Comparison of ENCODE assay signal across 12 cellular contexts in genomic region chr5:127590154-127590722, GRCh38. TPM values are rescaled to one million over a fixed set of nuclear protein-coding genes. Genes with fewer than 3 reads are reported as not detected.
A peak's percentile ranks its signal among the peaks of the same experiment; 100 is the strongest.
DNase-seq lines count a peak whose midpoint lies in the region; ATAC-seq and TF ChIP-seq lines count a peak whose summit lies in the region.
"Had no signal": no experiment of that assay in that cellular context is flagged by ENCODE, and none has a peak within 500 bp of the region (broad histone marks: within the 10 kb centered on the region; RNA-seq: fewer than 3 reads in every experiment).

No MANE protein-coding gene starts in this region.

- no peak overlapping the region for H3K4me3 ChIP-seq in effector memory CD4-positive, alpha-beta T cell (ENCODE audit: insufficient read depth, low read depth, low read length, poor library complexity, severe bottlenecking)
- no peak overlapping the region for H3K4me3 ChIP-seq in naive thymus-derived CD4-positive, alpha-beta T cell (ENCODE audit: low read length)
- H3K4me3 ChIP-seq: thyroid gland had no signal

- peak; percentile 38 for ATAC-seq in GM18505 (IDR thresholded peaks at IDR 0.05; ENCODE audit: unreplicated experiment)
- ATAC-seq in GM19463 (IDR thresholded peaks at IDR 0.05; ENCODE audit: unreplicated experiment), result peak; percentile 31
- peak; percentile 37 for ATAC-seq in HG02938 (IDR thresholded peaks at IDR 0.05; ENCODE audit: unreplicated experiment)
- ATAC-seq in activated CD8-positive, alpha-beta T cell treated with anti-CD3 and anti-CD28 coated beads, Interleukin-2, amount 10 ng/mL, durations not matched to agents 7 days and 5 days, result peak; percentile 47
- ATAC-seq in naive thymus-derived CD4-positive, alpha-beta T cell, result no peak
- ATAC-seq: Panc1 had no signal

- no peak for TF ChIP-seq POLR2A in GM18505 (IDR thresholded peaks at IDR 0.05; ENCODE audit: borderline replicate concordance, extremely low read depth, insufficient read depth, insufficient read length)

- H3K27me3 ChIP-seq in effector memory CD4-positive, alpha-beta T cell (replicated peaks; ENCODE audit: control insufficient read depth, insufficient read depth, low read length, poor library complexity, severe bottlenecking), result no peaks in the 10 kb centered on the region
- H3K27me3 ChIP-seq in naive thymus-derived CD4-positive, alpha-beta T cell (ENCODE audit: control insufficient read depth in 2 of 2, insufficient read depth in 2 of 2, low read length in 2 of 2), result no peaks in the 10 kb centered on the region
- H3K27me3 ChIP-seq: thyroid gland had no signal

- H3K36me3 Mint-ChIP-seq in activated CD8-positive, alpha-beta T cell treated with anti-CD3 and anti-CD28 coated beads, Interleukin-2, amount 10 ng/mL, durations not matched to agents 7 days and 5 days (ENCODE audit: low read depth), result no peaks in the 10 kb centered on the region
- H3K36me3 Mint-ChIP-seq in naive thymus-derived CD4-positive, alpha-beta T cell, result no peaks in the 10 kb centered on the region

- H3K36me3 ChIP-seq in effector memory CD4-positive, alpha-beta T cell (ENCODE audit: control insufficient read depth, insufficient read depth, low read length), result no peaks in the 10 kb centered on the region
- H3K36me3 ChIP-seq in naive thymus-derived CD4-positive, alpha-beta T cell (ENCODE audit: control insufficient read depth in 2 of 3, insufficient read depth in 3 of 3, low read length in 3 of 3), result no peaks in the 10 kb centered on the region
- H3K36me3 ChIP-seq: thyroid gland had no signal

- CTCF ChIA-PET in activated CD8-positive, alpha-beta T cell treated with anti-CD3 and anti-CD28 coated beads, Interleukin-2, amount 10 ng/mL, durations not matched to agents 7 days and 5 days (lab: Charles Lee), result interaction anchor here (1.1 to 1.2 kb wide), 2 partner anchors 19 to 26 kb away, joined by 3 to 4 read pairs; no protein-coding TSS in a partner anchor
- CTCF ChIA-PET in naive thymus-derived CD4-positive, alpha-beta T cell (lab: Charles Lee), result no interaction called here

- H3K4me1 ChIP-seq in effector memory CD4-positive, alpha-beta T cell (ENCODE audit: control insufficient read depth, insufficient read depth, low read length, poor library complexity, severe bottlenecking), result no peaks in the 10 kb centered on the region
- no peaks in the 10 kb centered on the region for H3K4me1 ChIP-seq in naive thymus-derived CD4-positive, alpha-beta T cell (ENCODE audit: control insufficient read depth in 2 of 2, insufficient read depth in 2 of 2, low read length in 2 of 2)

- no peaks in the 10 kb centered on the region for H3K9me3 Mint-ChIP-seq in activated CD8-positive, alpha-beta T cell treated with anti-CD3 and anti-CD28 coated beads, Interleukin-2, amount 10 ng/mL, durations not matched to agents 7 days and 5 days (ENCODE audit: insufficient read depth)
- H3K9me3 Mint-ChIP-seq in naive thymus-derived CD4-positive, alpha-beta T cell, result no peaks in the 10 kb centered on the region

- peaks cover 4% of the 10 kb centered on the region for H3K27me3 Mint-ChIP-seq in activated CD8-positive, alpha-beta T cell treated with anti-CD3 and anti-CD28 coated beads, Interleukin-2, amount 10 ng/mL, durations not matched to agents 7 days and 5 days (ENCODE audit: low read depth)
- H3K27me3 Mint-ChIP-seq in naive thymus-derived CD4-positive, alpha-beta T cell, result peaks cover 2 to 26% (median 9%) of the 10 kb centered on the region in 5 donors

- no peak for DNase-seq in activated CD8-positive, alpha-beta T cell treated with anti-CD3 and anti-CD28 coated beads, Interleukin-2, amount 10 ng/mL, durations not matched to agents 7 days and 5 days
- DNase-seq in NCI-H524 treated with DMSO at 0.1 percent for 48 hours (lab: John Stamatoyannopoulos, UW) (no peak), DMS114 treated with DMSO at 0.1 percent for 48 hours (lab: John Stamatoyannopoulos, UW; ENCODE audit: unreplicated experiment) (no peak)
- no peak for DNase-seq in effector memory CD4-positive, alpha-beta T cell
- DNase-seq in naive thymus-derived CD4-positive, alpha-beta T cell, result no peak
- DNase-seq: thyroid gland had no signal

- no peak overlapping the region for H3K27ac Mint-ChIP-seq in activated CD8-positive, alpha-beta T cell treated with anti-CD3 and anti-CD28 coated beads, Interleukin-2, amount 10 ng/mL, durations not matched to agents 7 days and 5 days
- no peak overlapping the region for H3K27ac Mint-ChIP-seq in naive thymus-derived CD4-positive, alpha-beta T cell

- POLR2A ChIA-PET in activated CD8-positive, alpha-beta T cell treated with anti-CD3 and anti-CD28 coated beads, Interleukin-2, amount 10 ng/mL, durations not matched to agents 7 days and 5 days (lab: Charles Lee), result no interaction called here
- POLR2A ChIA-PET in naive thymus-derived CD4-positive, alpha-beta T cell (lab: Charles Lee), result no interaction called here

- no peak overlapping the region for H3K4me3 Mint-ChIP-seq in activated CD8-positive, alpha-beta T cell treated with anti-CD3 and anti-CD28 coated beads, Interleukin-2, amount 10 ng/mL, durations not matched to agents 7 days and 5 days
- no peak overlapping the region for H3K4me3 Mint-ChIP-seq in naive thymus-derived CD4-positive, alpha-beta T cell

- H3K4me1 Mint-ChIP-seq in activated CD8-positive, alpha-beta T cell treated with anti-CD3 and anti-CD28 coated beads, Interleukin-2, amount 10 ng/mL, durations not matched to agents 7 days and 5 days (ENCODE audit: low read depth), result peaks cover 1% of the 10 kb centered on the region
- peaks cover 0 to 10% (median 1%) of the 10 kb centered on the region in 7 donors for H3K4me1 Mint-ChIP-seq in naive thymus-derived CD4-positive, alpha-beta T cell

- no peak overlapping the region for H3K27ac ChIP-seq in effector memory CD4-positive, alpha-beta T cell (ENCODE audit: insufficient read depth, low read length, poor library complexity, severe bottlenecking)
- H3K27ac ChIP-seq in naive thymus-derived CD4-positive, alpha-beta T cell (ENCODE audit: low read depth, low read length), result no peak overlapping the region
- H3K27ac ChIP-seq: thyroid gland had no signal

- intact Hi-C loops in naive thymus-derived CD4-positive, alpha-beta T cell (cut with micrococcal nuclease), result no loop called here

- H3K9me3 ChIP-seq in effector memory CD4-positive, alpha-beta T cell (ENCODE audit: control insufficient read depth, low read length), result no peaks in the 10 kb centered on the region
- no peaks in the 10 kb centered on the region for H3K9me3 ChIP-seq in naive thymus-derived CD4-positive, alpha-beta T cell (ENCODE audit: control insufficient read depth in 2 of 3, low read length in 3 of 3)
- H3K9me3 ChIP-seq: thyroid gland had no signal

RNA-seq across cellular contexts. Expression of gene CTXN3, which starts 58.6 kb away (rescaled TPM):
- total RNA-seq in activated CD8-positive, alpha-beta T cell treated with anti-CD3 and anti-CD28 coated beads, Interleukin-2, amount 10 ng/mL, durations not matched to agents 7 days and 5 days, result not detected
- total RNA-seq in naive thymus-derived CD4-positive, alpha-beta T cell, result not detected
- not detected for polyA plus RNA-seq in naive thymus-derived CD4-positive, alpha-beta T cell
- total RNA-seq: liver, pulmonary artery endothelial cell, thyroid gland had no signal
- polyA plus RNA-seq: liver had no signal
